ENCODE assay signal across 3 cellular contexts in the genomic region with DNA sequence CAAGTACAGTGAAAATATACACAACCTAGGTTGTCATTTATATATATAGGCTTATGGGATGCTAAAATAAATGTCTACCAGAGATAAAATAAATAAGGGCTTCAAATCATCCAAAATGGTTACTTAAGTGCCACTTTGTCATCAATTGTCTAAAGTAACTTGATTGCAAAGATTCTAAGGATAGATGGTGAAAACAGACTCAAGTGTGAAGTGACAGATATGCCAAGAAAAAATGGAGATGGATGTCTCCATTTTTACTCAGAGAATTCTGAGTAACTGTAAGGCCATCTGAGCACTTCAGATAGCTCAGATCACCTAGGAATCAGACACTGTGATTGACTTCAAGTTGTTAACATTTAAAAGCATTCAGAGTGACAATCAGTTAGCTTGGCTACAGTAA.
A peak's percentile ranks its signal among the peaks of the same experiment; 100 is the strongest.
TF ChIP-seq lines count a peak whose summit lies in the region.

No MANE protein-coding gene starts in this region.

TF ChIP-seq in H1, 55 proteins besides CTCF, POLR2A, EP300 and RAD21:
- TF ChIP-seq BACH1 (IDR thresholded peaks at IDR 0.05; ENCODE audit: low read length) (no peak), SP4 (IDR thresholded peaks at IDR 0.05; ENCODE audit: low read length) (no peak), ATF3 (IDR thresholded peaks at IDR 0.05; ENCODE audit: insufficient read depth, low read depth, low read length) (no peak), EZH2 (IDR thresholded peaks at IDR 0.05; ENCODE audit: low read depth, low read length, severe bottlenecking) (no peak), JUND (IDR thresholded peaks at IDR 0.05; ENCODE audit: low read length) (no peak), ZNF274 (IDR thresholded peaks at IDR 0.05; ENCODE audit: borderline replicate concordance, extremely low read depth, low read length) (no peak), CBX8 (IDR thresholded peaks at IDR 0.05; ENCODE audit: borderline replicate concordance, low read depth, low read length) (no peak), TEAD4 (IDR thresholded peaks at IDR 0.05; ENCODE audit: low read depth, low read length) (no peak), CEBPB (IDR thresholded peaks at IDR 0.05; ENCODE audit: low read depth, low read length) (no peak), NRF1 (IDR thresholded peaks at IDR 0.05; ENCODE audit: low read depth, low read length) (no peak), SAP30 (IDR thresholded peaks at IDR 0.05; ENCODE audit: insufficient read depth, insufficient replicate concordance, low read length) (no peak), SIX5 (IDR thresholded peaks at IDR 0.05; ENCODE audit: low read depth, low read length) (no peak), KDM5A (IDR thresholded peaks at IDR 0.05; ENCODE audit: low read length) (no peak), YY1 (IDR thresholded peaks at IDR 0.05; ENCODE audit: low read depth, low read length) (no peak)

TF ChIP-seq in neural cell, 6 proteins besides CTCF, POLR2A, EP300 and RAD21:
- TF ChIP-seq POLR2AphosphoS5 (IDR thresholded peaks at IDR 0.05) = peak; percentile 70
- TF ChIP-seq SMC3 (conservative IDR thresholded peaks at IDR 0.05; ENCODE audit: poor library complexity) = peak; percentile 15
- no peak for TF ChIP-seq EZH2 (IDR thresholded peaks at IDR 0.05; ENCODE audit: borderline replicate concordance, insufficient read depth, low read length, poor library complexity, severe bottlenecking)
TF ChIP-seq in neural cell: peak in this region for 2.

TF ChIP-seq in GM12891, 5 proteins besides CTCF, POLR2A, EP300 and RAD21:
- no peak for TF ChIP-seq SPI1 (IDR thresholded peaks at IDR 0.05; ENCODE audit: low read depth, low read length)
